14 cellular contexts compared by ENCODE assay signal in genomic region chr13:100630564-100630963, GRCh38. TPM values are rescaled to one million over a fixed set of nuclear protein-coding genes. Genes with fewer than 3 reads are reported as not detected.
DNase-seq lines count a peak whose midpoint lies in the region; ATAC-seq, FAIRE-seq and TF ChIP-seq lines count a peak whose summit lies in the region.
"Had no signal": no experiment of that assay in that cellular context is flagged by ENCODE, and none has a peak within 500 bp of the region (broad histone marks: within the 10 kb centered on the region; RNA-seq: fewer than 3 reads in every experiment).

No MANE protein-coding gene starts in this region.

- no peak overlapping the region for H4K8ac ChIP-seq in H9 (replicated peaks; ENCODE audit: insufficient read length, low read depth, low read length)

- H2BK12ac ChIP-seq in H9 (ENCODE audit: insufficient read length, low read depth, low read length), result no peak overlapping the region

- no peak overlapping the region for H2AFZ ChIP-seq in H9 (ENCODE audit: low read length)

- TF ChIP-seq CTCF in H9 (conservative IDR thresholded peaks at IDR 0.05), result peak; percentile 10; the same call in 1 of the 3 replicates
- no peak for TF ChIP-seq CTCF in neural crest cell (conservative IDR thresholded peaks at IDR 0.05)
- TF ChIP-seq CTCF in mucosa of descending colon (IDR thresholded peaks at IDR 0.05), result no peak

- H3K9me3 ChIP-seq in H9 (ENCODE audit: control insufficient read depth, low read depth, low read length) (no peaks in the 10 kb centered on the region), mucosa of descending colon (no peaks in the 10 kb centered on the region)
- H3K9me3 ChIP-seq: esophagus muscularis mucosa had no signal

- H3K4me1 Mint-ChIP-seq in H9 (peaks cover 13 to 14% of the 10 kb centered on the region in 2 experiments), neural crest cell (peaks cover 37% of the 10 kb centered on the region)
- H3K4me1 Mint-ChIP-seq in effector memory CD8-positive, alpha-beta T cell (ENCODE audit: low read depth in 2 of 2), result peaks cover 0 to 2% of the 10 kb centered on the region in 2 donors
- H3K4me1 Mint-ChIP-seq: activated T-helper 17 cell treated with anti-CD3 and anti-CD28 coated beads, Interleukin-2, amount 50 U/mL, for 72 hours had no signal

- H3K27ac ChIP-seq in H9 (ENCODE audit: insufficient read length, low read depth, low read length), result no peak overlapping the region
- H3K27ac ChIP-seq: esophagus muscularis mucosa had no signal

- no peaks in the 10 kb centered on the region for H3K27me3 ChIP-seq in H9 (ENCODE audit: insufficient read depth, low read length)
- H3K27me3 ChIP-seq: esophagus muscularis mucosa had no signal

- H3K36me3 ChIP-seq in mucosa of descending colon (ENCODE audit: low read depth), result no peaks in the 10 kb centered on the region

- no peak overlapping the region for H4K91ac ChIP-seq in H9 (ENCODE audit: insufficient read length, low read depth, low read length)

- no peak overlapping the region for H3K23ac ChIP-seq in H9 (ENCODE audit: insufficient read length, low read depth, low read length)

- no peak for FAIRE-seq in GM12891 (lab: Jason Lieb, UNC)

- H3K27ac Mint-ChIP-seq in H9 (peak overlapping the region in 2 of 3 experiments; percentile 14 to 70; a peak in 3 of 7 replicates), neural crest cell (ENCODE audit: unreplicated experiment) (peak overlapping the region; percentile 79)
- H3K27ac Mint-ChIP-seq in effector memory CD8-positive, alpha-beta T cell, result peak overlapping the region; percentile 62 to 67
- H3K27ac Mint-ChIP-seq: activated CD4-positive, alpha-beta T cell treated with anti-CD3 and anti-CD28 coated beads, Interleukin-2, amount 10 ng/mL, durations not matched to agents 7 days and 5 days; activated T-helper 17 cell treated with anti-CD3 and anti-CD28 coated beads, Interleukin-2, amount 50 U/mL, for 72 hours; HFFc6 had no signal

- H2BK20ac ChIP-seq in H9 (ENCODE audit: low read depth, low read length, poor library complexity, severe bottlenecking), result no peak overlapping the region

- TF ChIP-seq POLR2A in GM12891 (IDR thresholded peaks at IDR 0.05; ENCODE audit: low read depth, low read length), result no peak

- no peak overlapping the region for H3K4me3 ChIP-seq in mucosa of descending colon
- H3K4me3 ChIP-seq: esophagus muscularis mucosa had no signal

- no peak overlapping the region for H2BK120ac ChIP-seq in H9 (ENCODE audit: low read depth, low read length, poor library complexity, severe bottlenecking)

- no peaks in the 10 kb centered on the region for H3K23me2 ChIP-seq in H9 (ENCODE audit: insufficient read length, low read depth, low read length, poor library complexity, severe bottlenecking)

- H4K5ac ChIP-seq in H9 (ENCODE audit: insufficient read length, low read depth, low read length), result no peak overlapping the region

- no peak overlapping the region for H3K18ac ChIP-seq in H9 (ENCODE audit: insufficient read length, low read depth, low read length)

- no peaks in the 10 kb centered on the region for H4K20me1 ChIP-seq in H9 (ENCODE audit: control insufficient read depth, insufficient read depth, insufficient read length)

- H3T11ph ChIP-seq in H9 (ENCODE audit: low read length), result no peak overlapping the region

- H3K4ac ChIP-seq in H9 (ENCODE audit: low read depth, low read length), result no peak overlapping the region

- H3K79me1 ChIP-seq in H9 (ENCODE audit: insufficient read depth, low read depth, low read length, poor library complexity, severe bottlenecking), result no peaks in the 10 kb centered on the region

- no peak overlapping the region for H3K4me2 ChIP-seq in H9 (ENCODE audit: insufficient read depth, insufficient read length, low read length)

- H3K9me3 Mint-ChIP-seq in H9, result no peaks in the 10 kb centered on the region
- no peaks in the 10 kb centered on the region for H3K9me3 Mint-ChIP-seq in effector memory CD8-positive, alpha-beta T cell
- H3K9me3 Mint-ChIP-seq in neural crest cell, result no peaks in the 10 kb centered on the region
- H3K9me3 Mint-ChIP-seq: activated CD4-positive, alpha-beta T cell treated with anti-CD3 and anti-CD28 coated beads, Interleukin-2, amount 10 ng/mL, durations not matched to agents 7 days and 5 days; activated T-helper 17 cell treated with anti-CD3 and anti-CD28 coated beads, Interleukin-2, amount 50 U/mL, for 72 hours; HFFc6 had no signal

- no peaks in the 10 kb centered on the region for H3K79me2 ChIP-seq in H9 (ENCODE audit: insufficient read depth, low read length)

- no peak overlapping the region for H2AK5ac ChIP-seq in H9 (ENCODE audit: insufficient read length, low read length)

- intact Hi-C loops in mucosa of descending colon (cut with DNase I, micrococcal nuclease), result no loop called here

- H3K9ac ChIP-seq in H9 (ENCODE audit: extremely low read depth, insufficient read length, low read length), result no peak overlapping the region

- no peak for ATAC-seq in effector memory CD8-positive, alpha-beta T cell (replicated peaks)
- ATAC-seq in HG02852 (IDR thresholded peaks at IDR 0.05; ENCODE audit: unreplicated experiment), result no peak
- ATAC-seq in HG03469 (IDR thresholded peaks at IDR 0.05; ENCODE audit: unreplicated experiment), result no peak
- no peak for ATAC-seq in mucosa of descending colon
- ATAC-seq: activated T-helper 17 cell treated with anti-CD3 and anti-CD28 coated beads, Interleukin-2, amount 50 U/mL, for 72 hours had no signal

- no peak overlapping the region for H3K4me3 Mint-ChIP-seq in H9
- no peak overlapping the region for H3K4me3 Mint-ChIP-seq in effector memory CD8-positive, alpha-beta T cell
- peak overlapping the region; percentile 3 for H3K4me3 Mint-ChIP-seq in neural crest cell
- H3K4me3 Mint-ChIP-seq: activated CD4-positive, alpha-beta T cell treated with anti-CD3 and anti-CD28 coated beads, Interleukin-2, amount 10 ng/mL, durations not matched to agents 7 days and 5 days; activated T-helper 17 cell treated with anti-CD3 and anti-CD28 coated beads, Interleukin-2, amount 50 U/mL, for 72 hours; HFFc6 had no signal

- H3K14ac ChIP-seq in H9 (ENCODE audit: insufficient read depth, low read length), result no peak overlapping the region

- no peak overlapping the region for H2BK5ac ChIP-seq in H9 (ENCODE audit: insufficient read length, low read length)

- DNase-seq in H9 (no peak), NCI-H2227 treated with DMSO at 0.1 percent for 48 hours (lab: John Stamatoyannopoulos, UW) (peak; percentile 90), neural crest cell (ENCODE audit: low read depth, low spot score) (peak; percentile 19), mucosa of descending colon (no peak), GM12891 (ENCODE audit: insufficient read length, low spot score) (no peak)
- no peak for DNase-seq in effector memory CD8-positive, alpha-beta T cell
- DNase-seq: activated CD4-positive, alpha-beta T cell treated with anti-CD3 and anti-CD28 coated beads, Interleukin-2, amount 10 ng/mL, durations not matched to agents 7 days and 5 days; HFFc6; NCI-H2171; right cardiac atrium had no signal

- H3K56ac ChIP-seq in H9 (ENCODE audit: insufficient read length, low read depth, low read length), result no peak overlapping the region

- H3K27me3 Mint-ChIP-seq in H9 (ENCODE audit: low read depth), result no peaks in the 10 kb centered on the region
- H3K27me3 Mint-ChIP-seq in effector memory CD8-positive, alpha-beta T cell, result no peaks in the 10 kb centered on the region
- no peaks in the 10 kb centered on the region for H3K27me3 Mint-ChIP-seq in neural crest cell (ENCODE audit: low read depth)
- H3K27me3 Mint-ChIP-seq: activated CD4-positive, alpha-beta T cell treated with anti-CD3 and anti-CD28 coated beads, Interleukin-2, amount 10 ng/mL, durations not matched to agents 7 days and 5 days; activated T-helper 17 cell treated with anti-CD3 and anti-CD28 coated beads, Interleukin-2, amount 50 U/mL, for 72 hours had no signal

- WGBS in H9 (ENCODE audit: extremely low coverage, insufficient read length, low lambda C conversion rate), result no CpG with 5 or more reads among the region's 8 CpGs

- H3K4me1 ChIP-seq in H9 (ENCODE audit: insufficient read depth, low read length) (no peaks in the 10 kb centered on the region; the same call in 1 of the 2 replicates), mucosa of descending colon (ENCODE audit: low read depth) (no peaks in the 10 kb centered on the region)
- H3K4me1 ChIP-seq: esophagus muscularis mucosa had no signal

- peaks cover 42 to 64% (median 56%) of the 10 kb centered on the region in 3 experiments for H3K36me3 Mint-ChIP-seq in H9 (ENCODE audit: insufficient read depth in 1 of 3, low read depth in 3 of 3)
- peaks cover 51% of the 10 kb centered on the region for H3K36me3 Mint-ChIP-seq in effector memory CD8-positive, alpha-beta T cell (ENCODE audit: insufficient read depth)
- H3K36me3 Mint-ChIP-seq in neural crest cell (ENCODE audit: low read depth), result peaks cover 37% of the 10 kb centered on the region

- H2BK15ac ChIP-seq in H9 (ENCODE audit: low read depth, low read length), result no peak overlapping the region

TF ChIP-seq in GM12891, 5 proteins besides CTCF, POLR2A, EP300 and RAD21:
- TF ChIP-seq POU2F2 (IDR thresholded peaks at IDR 0.05; ENCODE audit: low read depth, low read length) (no peak), TAF1 (IDR thresholded peaks at IDR 0.05; ENCODE audit: low read depth, low read length) (no peak), POLR2AphosphoS5 (IDR thresholded peaks at IDR 0.05; ENCODE audit: low read depth, low read length) (no peak), SPI1 (IDR thresholded peaks at IDR 0.05; ENCODE audit: low read depth, low read length) (no peak), PAX5 (IDR thresholded peaks at IDR 0.05; ENCODE audit: insufficient read depth, low read length, severe bottlenecking) (no peak)

RNA-seq across cellular contexts. Expression of gene GGACT, which starts 42.0 kb away (rescaled TPM):
- total RNA-seq in H9 (2021), result 1.3 TPM in 2 replicates
- total RNA-seq in neural crest cell, result 4.3 and 5.9 TPM in 2 replicates
- total RNA-seq in mucosa of descending colon, result 1 to 10 TPM; 4.8 to 9.2 (median 7.8) TPM
- 6.5 TPM for polyA plus RNA-seq in GM12891 (2012; ENCODE audit: low read depth, missing spikeins)

RNA-seq across cellular contexts. Expression of gene TMTC4, which starts 44.0 kb away (rescaled TPM):
- 27.3 and 28.1 TPM in 2 replicates for total RNA-seq in H9 (2021)
- total RNA-seq in neural crest cell, result 51.7 and 57.1 TPM in 2 replicates
- 10 to 100 TPM; 17.2 to 23.3 (median 17.8) TPM for total RNA-seq in mucosa of descending colon
- polyA plus RNA-seq in GM12891 (2012; ENCODE audit: low read depth, missing spikeins), result 4.3 TPM

Comparison
In these comparisons a context has a peak if more than half of its experiments do, and no peak if none do; other contexts are left out.
1. DNase-seq: peak in NCI-H2227 treated with DMSO at 0.1 percent for 48 hours (single experiment) and neural crest cell (single experiment); none in H9 (single experiment), effector memory CD8-positive, alpha-beta T cell (0 of 3), mucosa of descending colon (0 of 3) and GM12891 (single experiment).
2. Peak in every context shown above with its lines, with median percentiles within 50 percentile points of each other: H3K27ac Mint-ChIP-seq.